1 cellular context compared by ENCODE assay signal in the genomic region with DNA sequence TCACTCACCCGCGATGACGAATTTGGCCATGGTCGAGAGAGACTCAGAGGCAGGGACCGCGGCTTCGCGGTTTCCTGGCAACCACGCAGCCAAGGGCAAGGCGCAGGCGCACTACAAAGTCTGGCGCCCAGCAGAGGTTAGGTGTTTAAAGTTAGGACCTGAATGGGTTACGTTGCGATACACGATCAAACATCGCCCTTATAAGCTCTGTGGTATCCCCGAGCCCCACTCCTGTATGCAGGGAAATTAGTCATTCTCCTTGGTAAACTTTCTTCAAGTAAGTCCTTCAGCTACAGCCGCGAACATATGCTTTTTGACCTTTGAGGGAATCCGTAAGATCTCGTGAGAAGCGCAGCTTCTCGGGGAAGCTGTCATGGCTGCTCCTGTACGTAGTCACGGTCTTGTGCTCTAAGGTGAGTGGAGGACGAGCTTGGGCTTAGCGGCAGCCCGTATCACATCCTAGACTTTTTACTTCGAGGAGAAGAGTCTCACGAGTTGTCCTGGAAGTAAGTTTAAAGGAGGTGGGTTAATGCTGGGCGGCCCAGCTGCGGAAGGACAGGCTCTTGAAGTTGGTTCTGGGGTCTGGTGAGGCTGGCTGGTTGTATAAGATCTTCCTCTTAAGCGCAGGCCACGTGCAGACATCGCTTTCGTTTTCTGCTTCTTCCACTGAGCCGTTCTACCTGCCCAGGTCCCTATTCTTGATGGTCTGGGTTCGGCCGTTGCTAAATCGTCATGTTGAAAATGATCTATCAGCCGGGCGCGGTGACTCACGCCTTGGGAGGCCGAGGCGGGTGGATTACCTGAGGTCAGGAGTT.
TF ChIP-seq lines count a peak whose summit lies in the region.

A gene (plus strand): TSS at position 365 of the 815 bp plus-strand sequence. CDS start 1,088 bp downstream, outside the sequence.
A gene (minus strand): TSS at position 87 of the 815 bp plus-strand sequence. CDS start 57 bp downstream, at position 30.

TF ChIP-seq in K562, 482 proteins besides CTCF, POLR2A, EP300 and RAD21 (continued from another document and continues in another):
- TF ChIP-seq, protein P1, sequence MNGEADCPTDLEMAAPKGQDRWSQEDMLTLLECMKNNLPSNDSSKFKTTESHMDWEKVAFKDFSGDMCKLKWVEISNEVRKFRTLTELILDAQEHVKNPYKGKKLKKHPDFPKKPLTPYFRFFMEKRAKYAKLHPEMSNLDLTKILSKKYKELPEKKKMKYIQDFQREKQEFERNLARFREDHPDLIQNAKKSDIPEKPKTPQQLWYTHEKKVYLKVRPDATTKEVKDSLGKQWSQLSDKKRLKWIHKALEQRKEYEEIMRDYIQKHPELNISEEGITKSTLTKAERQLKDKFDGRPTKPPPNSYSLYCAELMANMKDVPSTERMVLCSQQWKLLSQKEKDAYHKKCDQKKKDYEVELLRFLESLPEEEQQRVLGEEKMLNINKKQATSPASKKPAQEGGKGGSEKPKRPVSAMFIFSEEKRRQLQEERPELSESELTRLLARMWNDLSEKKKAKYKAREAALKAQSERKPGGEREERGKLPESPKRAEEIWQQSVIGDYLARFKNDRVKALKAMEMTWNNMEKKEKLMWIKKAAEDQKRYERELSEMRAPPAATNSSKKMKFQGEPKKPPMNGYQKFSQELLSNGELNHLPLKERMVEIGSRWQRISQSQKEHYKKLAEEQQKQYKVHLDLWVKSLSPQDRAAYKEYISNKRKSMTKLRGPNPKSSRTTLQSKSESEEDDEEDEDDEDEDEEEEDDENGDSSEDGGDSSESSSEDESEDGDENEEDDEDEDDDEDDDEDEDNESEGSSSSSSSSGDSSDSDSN (IDR thresholded peaks at IDR 0.05; ENCODE audit: borderline replicate concordance in 1 of 2, low read depth in 2 of 2, low read length in 2 of 2), result no peak
- TF ChIP-seq XRCC4 (IDR thresholded peaks at IDR 0.05; ENCODE audit: extremely low read depth, insufficient read depth, insufficient read length) (no peak), FOXK2 (conservative IDR thresholded peaks at IDR 0.05 in 1 of 2, IDR thresholded peaks at IDR 0.05 in 1 of 2; ENCODE audit: low read depth in 2 of 2) (0 out of 4 replicates have a peak, but pooled peaks of 1 of the 2 experiments have one; percentile 32), STAT5B (CRISPR knock-in tag; IDR thresholded peaks at IDR 0.05) (no peak), PTTG1 (tag; IDR thresholded peaks at IDR 0.05; ENCODE audit: low read depth) (no peak), HNRNPL (IDR thresholded peaks at IDR 0.05; ENCODE audit: low read depth, low read length) (no peak), SRF (CRISPR knock-in tag; IDR thresholded peaks at IDR 0.05) (no peak), ZNF347 (CRISPR knock-in tag; IDR thresholded peaks at IDR 0.05; ENCODE audit: low read depth) (no peak), MECOM (CRISPR knock-in tag; IDR thresholded peaks at IDR 0.05) (no peak), RHOXF2B (CRISPR knock-in tag; conservative IDR thresholded peaks at IDR 0.05) (no peak), ZNF24 (IDR thresholded peaks at IDR 0.05) (no peak), ZNF3 (CRISPR knock-in tag; IDR thresholded peaks at IDR 0.05) (no peak), MCM3 (IDR thresholded peaks at IDR 0.05) (no peak), ZFP36 (IDR thresholded peaks at IDR 0.05; ENCODE audit: low read depth, low read length, partially characterized antibody) (no peak), GATAD2A (IDR thresholded peaks at IDR 0.05) (no peak), ZBTB7A (IDR thresholded peaks at IDR 0.05; ENCODE audit: borderline replicate concordance, control insufficient read depth, low read depth, low read length) (no peak), ELF1 (tag; IDR thresholded peaks at IDR 0.05) (no peak), NCOA2 (IDR thresholded peaks at IDR 0.05; ENCODE audit: partially characterized antibody in 2 of 2) (no peak), SNRNP70 (optimal IDR thresholded peaks at IDR 0.05; ENCODE audit: low read depth, low read length) (no peak), ZNF717 (CRISPR knock-in tag; IDR thresholded peaks at IDR 0.05) (no peak), ZEB2 (IDR thresholded peaks at IDR 0.05) (no peak), RCOR1 (IDR thresholded peaks at IDR 0.05; ENCODE audit: borderline replicate concordance in 1 of 2, low read depth in 2 of 2, low read length in 2 of 2) (no peak), ZNF134 (CRISPR knock-in tag; conservative IDR thresholded peaks at IDR 0.05) (no peak), TAL1 (IDR thresholded peaks at IDR 0.05) (no peak), RBM14 (IDR thresholded peaks at IDR 0.05; ENCODE audit: borderline replicate concordance, insufficient read depth, low read depth, low read length) (no peak), HIVEP1 (CRISPR knock-in tag; IDR thresholded peaks at IDR 0.05) (no peak), ZC3H11A (IDR thresholded peaks at IDR 0.05; ENCODE audit: low read depth, low read length) (no peak), ZNF165 (CRISPR knock-in tag; IDR thresholded peaks at IDR 0.05; ENCODE audit: borderline replicate concordance) (no peak), NFIX (CRISPR knock-in tag; IDR thresholded peaks at IDR 0.05; ENCODE audit: low read depth) (no peak), MYNN (IDR thresholded peaks at IDR 0.05) (no peak), MYNN (CRISPR knock-in tag; IDR thresholded peaks at IDR 0.05) (no peak), FIP1L1 (IDR thresholded peaks at IDR 0.05; ENCODE audit: low read depth, low read length, poor library complexity, severe bottlenecking) (no peak)
- TF ChIP-seq, protein P2, sequence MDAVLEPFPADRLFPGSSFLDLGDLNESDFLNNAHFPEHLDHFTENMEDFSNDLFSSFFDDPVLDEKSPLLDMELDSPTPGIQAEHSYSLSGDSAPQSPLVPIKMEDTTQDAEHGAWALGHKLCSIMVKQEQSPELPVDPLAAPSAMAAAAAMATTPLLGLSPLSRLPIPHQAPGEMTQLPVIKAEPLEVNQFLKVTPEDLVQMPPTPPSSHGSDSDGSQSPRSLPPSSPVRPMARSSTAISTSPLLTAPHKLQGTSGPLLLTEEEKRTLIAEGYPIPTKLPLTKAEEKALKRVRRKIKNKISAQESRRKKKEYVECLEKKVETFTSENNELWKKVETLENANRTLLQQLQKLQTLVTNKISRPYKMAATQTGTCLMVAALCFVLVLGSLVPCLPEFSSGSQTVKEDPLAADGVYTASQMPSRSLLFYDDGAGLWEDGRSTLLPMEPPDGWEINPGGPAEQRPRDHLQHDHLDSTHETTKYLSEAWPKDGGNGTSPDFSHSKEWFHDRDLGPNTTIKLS (IDR thresholded peaks at IDR 0.05; ENCODE audit: borderline replicate concordance, low read depth), result peak; percentile 68; the same call in 1 of the 2 replicates
- TF ChIP-seq, protein P3, sequence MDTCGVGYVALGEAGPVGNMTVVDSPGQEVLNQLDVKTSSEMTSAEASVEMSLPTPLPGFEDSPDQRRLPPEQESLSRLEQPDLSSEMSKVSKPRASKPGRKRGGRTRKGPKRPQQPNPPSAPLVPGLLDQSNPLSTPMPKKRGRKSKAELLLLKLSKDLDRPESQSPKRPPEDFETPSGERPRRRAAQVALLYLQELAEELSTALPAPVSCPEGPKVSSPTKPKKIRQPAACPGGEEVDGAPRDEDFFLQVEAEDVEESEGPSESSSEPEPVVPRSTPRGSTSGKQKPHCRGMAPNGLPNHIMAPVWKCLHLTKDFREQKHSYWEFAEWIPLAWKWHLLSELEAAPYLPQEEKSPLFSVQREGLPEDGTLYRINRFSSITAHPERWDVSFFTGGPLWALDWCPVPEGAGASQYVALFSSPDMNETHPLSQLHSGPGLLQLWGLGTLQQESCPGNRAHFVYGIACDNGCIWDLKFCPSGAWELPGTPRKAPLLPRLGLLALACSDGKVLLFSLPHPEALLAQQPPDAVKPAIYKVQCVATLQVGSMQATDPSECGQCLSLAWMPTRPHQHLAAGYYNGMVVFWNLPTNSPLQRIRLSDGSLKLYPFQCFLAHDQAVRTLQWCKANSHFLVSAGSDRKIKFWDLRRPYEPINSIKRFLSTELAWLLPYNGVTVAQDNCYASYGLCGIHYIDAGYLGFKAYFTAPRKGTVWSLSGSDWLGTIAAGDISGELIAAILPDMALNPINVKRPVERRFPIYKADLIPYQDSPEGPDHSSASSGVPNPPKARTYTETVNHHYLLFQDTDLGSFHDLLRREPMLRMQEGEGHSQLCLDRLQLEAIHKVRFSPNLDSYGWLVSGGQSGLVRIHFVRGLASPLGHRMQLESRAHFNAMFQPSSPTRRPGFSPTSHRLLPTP (IDR thresholded peaks at IDR 0.05; ENCODE audit: borderline replicate concordance, extremely low read depth, insufficient read length), result no peak
- TF ChIP-seq, protein P4, sequence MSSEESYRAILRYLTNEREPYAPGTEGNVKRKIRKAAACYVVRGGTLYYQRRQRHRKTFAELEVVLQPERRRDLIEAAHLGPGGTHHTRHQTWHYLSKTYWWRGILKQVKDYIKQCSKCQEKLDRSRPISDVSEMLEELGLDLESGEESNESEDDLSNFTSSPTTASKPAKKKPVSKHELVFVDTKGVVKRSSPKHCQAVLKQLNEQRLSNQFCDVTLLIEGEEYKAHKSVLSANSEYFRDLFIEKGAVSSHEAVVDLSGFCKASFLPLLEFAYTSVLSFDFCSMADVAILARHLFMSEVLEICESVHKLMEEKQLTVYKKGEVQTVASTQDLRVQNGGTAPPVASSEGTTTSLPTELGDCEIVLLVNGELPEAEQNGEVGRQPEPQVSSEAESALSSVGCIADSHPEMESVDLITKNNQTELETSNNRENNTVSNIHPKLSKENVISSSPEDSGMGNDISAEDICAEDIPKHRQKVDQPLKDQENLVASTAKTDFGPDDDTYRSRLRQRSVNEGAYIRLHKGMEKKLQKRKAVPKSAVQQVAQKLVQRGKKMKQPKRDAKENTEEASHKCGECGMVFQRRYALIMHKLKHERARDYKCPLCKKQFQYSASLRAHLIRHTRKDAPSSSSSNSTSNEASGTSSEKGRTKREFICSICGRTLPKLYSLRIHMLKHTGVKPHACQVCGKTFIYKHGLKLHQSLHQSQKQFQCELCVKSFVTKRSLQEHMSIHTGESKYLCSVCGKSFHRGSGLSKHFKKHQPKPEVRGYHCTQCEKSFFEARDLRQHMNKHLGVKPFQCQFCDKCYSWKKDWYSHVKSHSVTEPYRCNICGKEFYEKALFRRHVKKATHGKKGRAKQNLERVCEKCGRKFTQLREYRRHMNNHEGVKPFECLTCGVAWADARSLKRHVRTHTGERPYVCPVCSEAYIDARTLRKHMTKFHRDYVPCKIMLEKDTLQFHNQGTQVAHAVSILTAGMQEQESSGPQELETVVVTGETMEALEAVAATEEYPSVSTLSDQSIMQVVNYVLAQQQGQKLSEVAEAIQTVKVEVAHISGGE (CRISPR knock-in tag; IDR thresholded peaks at IDR 0.05), result no peak
- TF ChIP-seq, protein P5, sequence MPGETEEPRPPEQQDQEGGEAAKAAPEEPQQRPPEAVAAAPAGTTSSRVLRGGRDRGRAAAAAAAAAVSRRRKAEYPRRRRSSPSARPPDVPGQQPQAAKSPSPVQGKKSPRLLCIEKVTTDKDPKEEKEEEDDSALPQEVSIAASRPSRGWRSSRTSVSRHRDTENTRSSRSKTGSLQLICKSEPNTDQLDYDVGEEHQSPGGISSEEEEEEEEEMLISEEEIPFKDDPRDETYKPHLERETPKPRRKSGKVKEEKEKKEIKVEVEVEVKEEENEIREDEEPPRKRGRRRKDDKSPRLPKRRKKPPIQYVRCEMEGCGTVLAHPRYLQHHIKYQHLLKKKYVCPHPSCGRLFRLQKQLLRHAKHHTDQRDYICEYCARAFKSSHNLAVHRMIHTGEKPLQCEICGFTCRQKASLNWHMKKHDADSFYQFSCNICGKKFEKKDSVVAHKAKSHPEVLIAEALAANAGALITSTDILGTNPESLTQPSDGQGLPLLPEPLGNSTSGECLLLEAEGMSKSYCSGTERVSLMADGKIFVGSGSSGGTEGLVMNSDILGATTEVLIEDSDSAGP (CRISPR knock-in tag; IDR thresholded peaks at IDR 0.05), result no peak
- TF ChIP-seq, protein P6, sequence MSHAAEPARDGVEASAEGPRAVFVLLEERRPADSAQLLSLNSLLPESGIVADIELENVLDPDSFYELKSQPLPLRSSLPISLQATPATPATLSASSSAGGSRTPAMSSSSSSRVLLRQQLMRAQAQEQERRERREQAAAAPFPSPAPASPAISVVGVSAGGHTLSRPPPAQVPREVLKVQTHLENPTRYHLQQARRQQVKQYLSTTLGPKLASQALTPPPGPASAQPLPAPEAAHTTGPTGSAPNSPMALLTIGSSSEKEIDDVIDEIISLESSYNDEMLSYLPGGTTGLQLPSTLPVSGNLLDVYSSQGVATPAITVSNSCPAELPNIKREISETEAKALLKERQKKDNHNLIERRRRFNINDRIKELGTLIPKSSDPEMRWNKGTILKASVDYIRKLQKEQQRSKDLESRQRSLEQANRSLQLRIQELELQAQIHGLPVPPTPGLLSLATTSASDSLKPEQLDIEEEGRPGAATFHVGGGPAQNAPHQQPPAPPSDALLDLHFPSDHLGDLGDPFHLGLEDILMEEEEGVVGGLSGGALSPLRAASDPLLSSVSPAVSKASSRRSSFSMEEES (CRISPR knock-in tag; IDR thresholded peaks at IDR 0.05), result no peak
- TF ChIP-seq, protein P7, sequence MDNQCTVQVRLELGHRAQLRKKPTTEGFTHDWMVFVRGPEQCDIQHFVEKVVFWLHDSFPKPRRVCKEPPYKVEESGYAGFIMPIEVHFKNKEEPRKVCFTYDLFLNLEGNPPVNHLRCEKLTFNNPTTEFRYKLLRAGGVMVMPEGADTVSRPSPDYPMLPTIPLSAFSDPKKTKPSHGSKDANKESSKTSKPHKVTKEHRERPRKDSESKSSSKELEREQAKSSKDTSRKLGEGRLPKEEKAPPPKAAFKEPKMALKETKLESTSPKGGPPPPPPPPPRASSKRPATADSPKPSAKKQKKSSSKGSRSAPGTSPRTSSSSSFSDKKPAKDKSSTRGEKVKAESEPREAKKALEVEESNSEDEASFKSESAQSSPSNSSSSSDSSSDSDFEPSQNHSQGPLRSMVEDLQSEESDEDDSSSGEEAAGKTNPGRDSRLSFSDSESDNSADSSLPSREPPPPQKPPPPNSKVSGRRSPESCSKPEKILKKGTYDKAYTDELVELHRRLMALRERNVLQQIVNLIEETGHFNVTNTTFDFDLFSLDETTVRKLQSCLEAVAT (IDR thresholded peaks at IDR 0.05), result no peak
- TF ChIP-seq, protein P8, sequence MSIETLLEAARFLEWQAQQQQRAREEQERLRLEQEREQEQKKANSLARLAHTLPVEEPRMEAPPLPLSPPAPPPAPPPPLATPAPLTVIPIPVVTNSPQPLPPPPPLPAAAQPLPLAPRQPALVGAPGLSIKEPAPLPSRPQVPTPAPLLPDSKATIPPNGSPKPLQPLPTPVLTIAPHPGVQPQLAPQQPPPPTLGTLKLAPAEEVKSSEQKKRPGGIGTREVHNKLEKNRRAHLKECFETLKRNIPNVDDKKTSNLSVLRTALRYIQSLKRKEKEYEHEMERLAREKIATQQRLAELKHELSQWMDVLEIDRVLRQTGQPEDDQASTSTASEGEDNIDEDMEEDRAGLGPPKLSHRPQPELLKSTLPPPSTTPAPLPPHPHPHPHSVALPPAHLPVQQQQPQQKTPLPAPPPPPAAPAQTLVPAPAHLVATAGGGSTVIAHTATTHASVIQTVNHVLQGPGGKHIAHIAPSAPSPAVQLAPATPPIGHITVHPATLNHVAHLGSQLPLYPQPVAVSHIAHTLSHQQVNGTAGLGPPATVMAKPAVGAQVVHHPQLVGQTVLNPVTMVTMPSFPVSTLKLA (conservative IDR thresholded peaks at IDR 0.05), result peak; percentile 56 to 75
